Comparison of ENCODE assay signal across 8 cellular contexts in genomic region chr16:29925805-29926674, GRCh38. TPM values are rescaled to one million over a fixed set of nuclear protein-coding genes. Genes with fewer than 3 reads are reported as not detected.
DNase-seq lines count a peak whose midpoint lies in the region; ATAC-seq and TF ChIP-seq lines count a peak whose summit lies in the region.

Gene KCTD13 (minus strand): TSS chr16:29926226. CDS start chr16:29926033, 193 bp downstream.

- H3K9me3 Mint-ChIP-seq in activated B cell treated with CpG ODN at 0.5 μM for 24 hours: no peaks in the 10 kb centered on the region

- H3K27ac Mint-ChIP-seq in activated B cell treated with CpG ODN at 0.5 μM for 24 hours: peak within 1 kb of the TSS; percentile 94

- no peaks in the 10 kb centered on the region for H3K27me3 Mint-ChIP-seq in activated B cell treated with CpG ODN at 0.5 μM for 24 hours

- CTCF ChIA-PET in activated B cell treated with CpG ODN at 0.5 μM for 24 hours (lab: Charles Lee): interaction anchor here (1.1 to 1.2 kb wide), 3 partner anchors 36 to 80 kb away, joined by 3 to 4 read pairs (median 3); partner anchors contain the start of genes TAOK2 and TMEM219

- H3K36me3 Mint-ChIP-seq in activated B cell treated with CpG ODN at 0.5 μM for 24 hours (ENCODE audit: low read depth): peaks cover 27% of the 10 kb centered on the region

- ATAC-seq in GM18868 (IDR thresholded peaks at IDR 0.05; ENCODE audit: unreplicated experiment) (peak; percentile 81), HG03108 (IDR thresholded peaks at IDR 0.05; ENCODE audit: unreplicated experiment) (peak; percentile 83), activated B cell treated with CpG ODN at 0.5 μM for 24 hours (ENCODE audit: low read depth) (peak; percentile 90)

- peaks cover 28% of the 10 kb centered on the region for H3K4me1 Mint-ChIP-seq in activated B cell treated with CpG ODN at 0.5 μM for 24 hours

- DNase-seq in ACHN (peak; percentile 86), NCI-H2227 treated with DMSO at 0.1 percent for 48 hours (lab: John Stamatoyannopoulos, UW) (peak; percentile 79), activated B cell treated with CpG ODN at 0.5 μM for 24 hours (peak; percentile 100), cardiac fibroblast (ENCODE audit: low read depth in 2 of 2) (peak; percentile 76 to 85), inferior parietal cortex (ENCODE audit: extremely low spot score) (peak; percentile 93)
- DNase-seq in stimulated activated CD4-positive, alpha-beta T cell treated with anti-CD3 and anti-CD28 coated beads, Interleukin-12 subunit alpha, Interleukin-12 subunit beta, amount 100 ng/mL, for 4 hours: peak; percentile 87

- in situ Hi-C loops in ACHN (cut with HindIII; ENCODE audit: low pct_ligation_motif_present, low pct_unique_long_range_greater_than_20kb, low sequenced_read_pairs): no loop called here

- peak within 1 kb of the TSS; percentile 94 for H3K4me3 Mint-ChIP-seq in activated B cell treated with CpG ODN at 0.5 μM for 24 hours

- TF ChIP-seq CTCF in activated B cell treated with CpG ODN at 0.5 μM for 24 hours (IDR thresholded peaks at IDR 0.05): no peak
- TF ChIP-seq CTCF in cardiac fibroblast (IDR thresholded peaks at IDR 0.05; ENCODE audit: low read depth, low read length): no peak

- POLR2A ChIA-PET in activated B cell treated with CpG ODN at 0.5 μM for 24 hours (lab: Charles Lee): interaction anchor here (0.6 to 3.5 kb wide), 29 partner anchors 9 to 1148 kb away, joined by 3 to 30 read pairs (median 5); partner anchors contain the start of genes ALDOA, ASPHD1, CD19 and CDIPT

- H3K4me3 ChIP-seq in cardiac fibroblast (replicated peaks in 1 of 2; ENCODE audit: low read depth in 2 of 2, low read length in 2 of 2): peak within 1 kb of the TSS; percentile 78 to 94

- intact Hi-C loops in activated B cell treated with CpG ODN at 0.5 μM for 24 hours (cut with micrococcal nuclease): loop anchor here (1.0 kb wide), 5 partner anchors 26 to 70 kb away; partner anchors contain the start of genes ASPHD1, CDIPT, INO80E and TAOK2

RNA-seq across cellular contexts. Expression of gene KCTD13, which starts in this region (rescaled TPM):
- 37.5 and 44.4 TPM in 2 replicates for total RNA-seq in activated B cell treated with CpG ODN at 0.5 μM for 24 hours

Comparison
In these comparisons a context has a peak if more than half of its experiments do, and no peak if none do; other contexts are left out.
1. Peak in every context shown above with its lines: DNase-seq, ATAC-seq and H3K4me3 ChIP-seq.